Comparison of ENCODE assay signal across 18 cellular contexts in genomic region chr12:29220632-29221336, GRCh38.
"Had no signal": no experiment of that assay in that cellular context is flagged by ENCODE, and none has a peak within 500 bp of the region (broad histone marks: within the 10 kb centered on the region; RNA-seq: fewer than 3 reads in every experiment).

No MANE protein-coding gene starts in this region.

- DNase-seq: activated CD4-positive, alpha-beta memory T cell treated with anti-CD3 and anti-CD28 coated beads, Interleukin-2, amount 10 ng/mL, durations not matched to agents 7 days and 5 days; activated CD4-positive, alpha-beta T cell treated with anti-CD3 and anti-CD28 coated beads for 4 hours; activated CD8-positive, alpha-beta memory T cell treated with anti-CD3 and anti-CD28 coated beads, Interleukin-2, amount 10 ng/mL, durations not matched to agents 7 days and 5 days; dorsolateral prefrontal cortex; foreskin fibroblast; glutamatergic neuron; hypothalamus; midbrain; nephron progenitor cell; occipital lobe; posterior cingulate gyrus; stimulated activated CD4-positive, alpha-beta T cell treated with anti-CD3 and anti-CD28 coated beads, Interleukin-12 subunit alpha, Interleukin-12 subunit beta, amount 100 ng/mL, for 4 hours; stimulated activated CD4-positive, alpha-beta T cell treated with anti-CD3 and anti-CD28 coated beads, Interleukin-2, amount 100 ng/mL, for 24 hours; stimulated activated naive CD4-positive, alpha-beta T cell treated with Interleukin-2 at 50 U/mL for 16 hours; T-cell; transverse colon had no signal

- FAIRE-seq: keratinocyte had no signal

- H3K4me3 ChIP-seq: dorsolateral prefrontal cortex, lung, transverse colon had no signal
